Comparison of ENCODE assay signal across 12 cellular contexts in genomic region chr11:72552399-72552910, GRCh38.
DNase-seq lines count a peak whose midpoint lies in the region; ATAC-seq and TF ChIP-seq lines count a peak whose summit lies in the region.
"Had no signal": no experiment of that assay in that cellular context is flagged by ENCODE, and none has a peak within 500 bp of the region (broad histone marks: within the 10 kb centered on the region; RNA-seq: fewer than 3 reads in every experiment).

No MANE protein-coding gene starts in this region.

- no peak for TF ChIP-seq CTCF in right atrium auricular region (IDR thresholded peaks at IDR 0.05)
- TF ChIP-seq CTCF in thyroid gland (IDR thresholded peaks at IDR 0.05): no peak

- H3K27me3 ChIP-seq in right atrium auricular region: no peaks in the 10 kb centered on the region
- no peaks in the 10 kb centered on the region for H3K27me3 ChIP-seq in thyroid gland
- H3K27me3 ChIP-seq: BLaER1 treated with 17β-estradiol and CSF1 and Interleukin-3, amounts not matched to agents 10 nM and 100 nM had no signal

- H3K4me1 ChIP-seq in right atrium auricular region (no peaks in the 10 kb centered on the region), thyroid gland (peaks cover 0 to 4% of the 10 kb centered on the region in 2 donors)

- DNase-seq in right atrium auricular region (ENCODE audit: low spot score) (peak; percentile 18), left ventricle myocardium superior (no peak), amniotic epithelial cell (ENCODE audit: low read depth) (peak; percentile 49), renal cortical epithelial cell (ENCODE audit: low read depth) (peak; percentile 3), thyroid gland (no peak)
- no peak for DNase-seq in activated CD4-positive, CD25-positive, alpha-beta regulatory T cell (lab: John Stamatoyannopoulos, UW)
- DNase-seq: CD4-positive, CD25-positive, alpha-beta regulatory T cell; DMS53; GF-D8 had no signal

- no peaks in the 10 kb centered on the region for H3K9me3 ChIP-seq in right atrium auricular region
- H3K9me3 ChIP-seq in thyroid gland: no peaks in the 10 kb centered on the region
- H3K9me3 ChIP-seq: BLaER1 treated with 17β-estradiol and CSF1 and Interleukin-3, amounts not matched to agents 10 nM and 100 nM had no signal

- no peak overlapping the region for H3K4me3 ChIP-seq in right atrium auricular region
- no peak overlapping the region for H3K4me3 ChIP-seq in thyroid gland (replicated peaks in 1 of 3)
- H3K4me3 ChIP-seq: BLaER1 treated with 17β-estradiol and CSF1 and Interleukin-3, amounts not matched to agents 10 nM and 100 nM had no signal

- no peak overlapping the region for H3K27ac ChIP-seq in right atrium auricular region
- H3K27ac ChIP-seq in thyroid gland: no peak overlapping the region
- H3K27ac ChIP-seq: 22Rv1; BLaER1 treated with 17β-estradiol and CSF1 and Interleukin-3, amounts not matched to agents 10 nM and 100 nM had no signal

- intact Hi-C loops in left ventricle myocardium superior (cut with micrococcal nuclease): loop anchor here (10.0 kb wide), 1 partner anchor 78 kb away; no protein-coding TSS in a partner anchor
- intact Hi-C loops in thyroid gland (cut with DNase I): no loop called here

- no peak for TF ChIP-seq POLR2A in thyroid gland (IDR thresholded peaks at IDR 0.05)

- no peaks in the 10 kb centered on the region for H3K36me3 ChIP-seq in right atrium auricular region
- no peaks in the 10 kb centered on the region for H3K36me3 ChIP-seq in thyroid gland
- H3K36me3 ChIP-seq: BLaER1 treated with 17β-estradiol and CSF1 and Interleukin-3, amounts not matched to agents 10 nM and 100 nM had no signal

- ATAC-seq in left ventricle myocardium superior: no peak
- ATAC-seq in HG02852 (IDR thresholded peaks at IDR 0.05; ENCODE audit: unreplicated experiment): no peak

- WGBS in thyroid gland, 2 donors: 82 to 84% methylated on average over 3 of the region's 3 CpGs

Comparison
In these comparisons a context has a peak if more than half of its experiments do, and no peak if none do; other contexts are left out.
1. DNase-seq: peak in right atrium auricular region (single experiment), amniotic epithelial cell (single experiment) and renal cortical epithelial cell (single experiment); none in left ventricle myocardium superior (single experiment), activated CD4-positive, CD25-positive, alpha-beta regulatory T cell (0 of 4) and thyroid gland (0 of 2).